Comparison of ENCODE assay signal across 1 cellular context in the genomic region with DNA sequence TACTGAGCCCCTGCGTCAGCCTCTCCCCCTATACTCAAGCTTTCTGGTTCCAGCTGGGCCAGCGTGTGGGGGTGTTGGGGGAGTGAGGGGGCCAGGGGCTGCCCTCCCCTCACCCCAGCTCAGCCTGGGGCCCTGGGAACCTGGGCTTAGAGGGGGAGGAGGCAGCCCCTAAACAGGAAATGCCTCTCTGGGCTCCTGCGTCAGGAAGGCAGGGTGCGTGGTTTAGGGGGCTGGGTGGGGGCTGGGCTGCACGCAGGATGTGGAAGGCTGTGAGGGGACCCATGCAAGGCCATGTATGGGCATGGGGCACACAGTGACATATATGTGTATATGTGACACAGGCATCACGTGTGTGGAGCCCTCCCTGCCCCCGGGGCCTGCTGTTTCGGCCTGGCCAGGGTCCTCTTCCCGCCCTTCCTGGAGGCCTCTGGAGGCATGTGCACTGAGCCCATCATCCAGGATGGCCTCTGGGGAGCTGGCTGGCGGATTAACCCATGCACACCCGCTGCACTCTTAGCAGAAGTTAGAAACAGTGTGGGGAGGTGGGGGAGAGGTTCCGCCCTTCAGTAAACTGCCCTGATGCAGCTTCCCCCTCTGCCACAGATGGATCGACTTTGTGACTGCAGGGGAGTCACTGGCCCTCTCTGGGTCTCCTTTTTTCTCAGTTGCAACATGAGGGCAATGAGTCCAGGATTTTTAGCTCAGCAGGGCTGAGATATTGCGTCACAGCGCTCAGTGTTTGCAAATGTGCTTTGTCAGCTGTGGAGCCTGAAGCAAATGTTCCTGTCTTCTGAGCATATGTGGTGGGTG.
A peak's percentile ranks its signal among the peaks of the same experiment; 100 is the strongest.
TF ChIP-seq lines count a peak whose summit lies in the region.

No MANE protein-coding gene starts in this region.

TF ChIP-seq in H1, 55 proteins besides CTCF, POLR2A, EP300 and RAD21:
- TF ChIP-seq YY1 (IDR thresholded peaks at IDR 0.05; ENCODE audit: low read depth, low read length): no peak
- TF ChIP-seq FOSL1 (IDR thresholded peaks at IDR 0.05; ENCODE audit: insufficient read depth, low read depth, low read length): no peak
- TF ChIP-seq CBX5 (IDR thresholded peaks at IDR 0.05; ENCODE audit: low read depth, low read length): no peak
- TF ChIP-seq TAF1 (IDR thresholded peaks at IDR 0.05; ENCODE audit: low read depth, low read length): 0 out of 2 replicates have a peak, but pooled peaks have one; percentile 19
- TF ChIP-seq SP1 (IDR thresholded peaks at IDR 0.05; ENCODE audit: low read depth, low read length): 0 out of 2 replicates have a peak, but pooled peaks have one; percentile 14
- TF ChIP-seq, protein P1, sequence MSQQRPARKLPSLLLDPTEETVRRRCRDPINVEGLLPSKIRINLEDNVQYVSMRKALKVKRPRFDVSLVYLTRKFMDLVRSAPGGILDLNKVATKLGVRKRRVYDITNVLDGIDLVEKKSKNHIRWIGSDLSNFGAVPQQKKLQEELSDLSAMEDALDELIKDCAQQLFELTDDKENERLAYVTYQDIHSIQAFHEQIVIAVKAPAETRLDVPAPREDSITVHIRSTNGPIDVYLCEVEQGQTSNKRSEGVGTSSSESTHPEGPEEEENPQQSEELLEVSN (IDR thresholded peaks at IDR 0.05): peak; percentile 97
- TF ChIP-seq BRCA1 (IDR thresholded peaks at IDR 0.05; ENCODE audit: low read depth, low read length): no peak
- peak; percentile 66; the same call in 1 of the 2 replicates for TF ChIP-seq SRF (IDR thresholded peaks at IDR 0.05; ENCODE audit: low read depth, low read length)
- 0 out of 2 replicates have a peak, but pooled peaks have one; percentile 37 for TF ChIP-seq GABPA (IDR thresholded peaks at IDR 0.05; ENCODE audit: borderline replicate concordance, insufficient read depth, low read length)
- TF ChIP-seq CHD2 (IDR thresholded peaks at IDR 0.05; ENCODE audit: low read length): no peak
- peak; percentile 11; the same call in 1 of the 2 replicates for TF ChIP-seq CREB1 (IDR thresholded peaks at IDR 0.05)
- TF ChIP-seq CEBPB (IDR thresholded peaks at IDR 0.05; ENCODE audit: low read depth, low read length): peak; percentile 76
- TF ChIP-seq MAX (IDR thresholded peaks at IDR 0.05): peak; percentile 91
- no peak for TF ChIP-seq TCF12 (IDR thresholded peaks at IDR 0.05; ENCODE audit: low read depth, low read length)
- no peak; the same call in 1 of the 2 replicates for TF ChIP-seq RBBP5 (IDR thresholded peaks at IDR 0.05; ENCODE audit: borderline replicate concordance, low read depth, low read length)
- no peak for TF ChIP-seq POU5F1 (IDR thresholded peaks at IDR 0.05; ENCODE audit: low read depth, low read length)
- TF ChIP-seq ZNF274 (IDR thresholded peaks at IDR 0.05; ENCODE audit: borderline replicate concordance, extremely low read depth, low read length): no peak
- no peak for TF ChIP-seq EZH2 (IDR thresholded peaks at IDR 0.05; ENCODE audit: low read depth, low read length, severe bottlenecking)
